8 cellular contexts compared by ENCODE assay signal in genomic region chr11:12717851-12718291, GRCh38. TPM values are rescaled to one million over a fixed set of nuclear protein-coding genes. Genes with fewer than 3 reads are reported as not detected.
DNase-seq lines count a peak whose midpoint lies in the region; ATAC-seq and TF ChIP-seq lines count a peak whose summit lies in the region.

No MANE protein-coding gene starts in this region.

- no peak overlapping the region for H3K27ac ChIP-seq in RWPE2 (ENCODE audit: poor library complexity, severe bottlenecking)
- no peak overlapping the region for H3K27ac ChIP-seq in foreskin keratinocyte
- H3K27ac ChIP-seq in esophagus muscularis mucosa (replicated peaks in 1 of 4): no peak overlapping the region

- H3K9me3 ChIP-seq in RWPE2 (ENCODE audit: severe bottlenecking) (no peaks in the 10 kb centered on the region), esophagus muscularis mucosa (no peaks in the 10 kb centered on the region)

- H3K27me3 ChIP-seq in RWPE2 (ENCODE audit: insufficient read depth, poor library complexity, severe bottlenecking) (no peaks in the 10 kb centered on the region), foreskin keratinocyte (no peaks in the 10 kb centered on the region), esophagus muscularis mucosa (no peaks in the 10 kb centered on the region)

- no peak for TF ChIP-seq EP300 in esophagus muscularis mucosa (IDR thresholded peaks at IDR 0.05)

- ATAC-seq in GM18498 (IDR thresholded peaks at IDR 0.05; ENCODE audit: unreplicated experiment): peak; percentile 90
- ATAC-seq in HG02588 (IDR thresholded peaks at IDR 0.05; ENCODE audit: unreplicated experiment): peak; percentile 89
- peak; percentile 30; the same call in 2 of the 3 replicates for ATAC-seq in RWPE2 (ENCODE audit: low read depth)
- ATAC-seq in foreskin keratinocyte: peak; percentile 60
- no peak for ATAC-seq in left cardiac atrium

- TF ChIP-seq POLR2A in esophagus muscularis mucosa (IDR thresholded peaks at IDR 0.05; ENCODE audit: low read depth): no peak

- H3K36me3 ChIP-seq in RWPE2 (ENCODE audit: low read depth) (peaks cover 4% of the 10 kb centered on the region), esophagus muscularis mucosa (no peaks in the 10 kb centered on the region)

- H3K4me1 ChIP-seq in RWPE2 (ENCODE audit: insufficient read depth, poor library complexity, severe bottlenecking) (peaks cover 9% of the 10 kb centered on the region), foreskin keratinocyte (peaks cover 14% of the 10 kb centered on the region), esophagus muscularis mucosa (peaks cover 28 to 69% (median 29%) of the 10 kb centered on the region in 4 donors)

- DNase-seq in RWPE2 (ENCODE audit: low spot score) (no peak), foreskin keratinocyte (peak in 1 of 2 donors; percentile 45), left cardiac atrium (no peak), SIG-M5 treated with dmso at 0.1 percent for 504 hours (lab: John Stamatoyannopoulos, UW; ENCODE audit: unreplicated experiment) (no peak), esophagus muscularis mucosa (ENCODE audit: extremely low spot score) (no peak), ecto neural progenitor cell (ENCODE audit: low spot score) (no peak)

- 83% methylated on average over 5 of the region's 5 CpGs for WGBS in esophagus muscularis mucosa

- H3K4me3 ChIP-seq in RWPE2 (ENCODE audit: severe bottlenecking): no peak overlapping the region
- H3K4me3 ChIP-seq in esophagus muscularis mucosa: no peak overlapping the region

- intact Hi-C loops in left cardiac atrium (cut with DNase I) (no loop called here), esophagus muscularis mucosa (cut with DNase I) (no loop called here)

- TF ChIP-seq CTCF in RWPE2 (IDR thresholded peaks at IDR 0.05; ENCODE audit: poor library complexity, severe bottlenecking) (no peak), foreskin keratinocyte (conservative IDR thresholded peaks at IDR 0.05) (no peak), esophagus muscularis mucosa (IDR thresholded peaks at IDR 0.05) (no peak)

RNA-seq across cellular contexts. Expression of gene TEAD1, which starts 43.6 kb away (rescaled TPM):
- total RNA-seq in foreskin keratinocyte (90.2 and 92.3 TPM in 2 replicates), left cardiac atrium (10 to 100 TPM; 89.6 to 93.8 TPM), esophagus muscularis mucosa (100 to 1,000 TPM; 147 to 307 (median 232) TPM)
- polyA plus RNA-seq in foreskin keratinocyte: 5.8 and 8.4 TPM in 2 replicates

Comparison
In these comparisons a context has a peak if more than half of its experiments do, and no peak if none do; other contexts are left out.
1. ATAC-seq: peak in GM18498 (single experiment), HG02588 (single experiment), RWPE2 (single experiment) and foreskin keratinocyte (single experiment); none in left cardiac atrium (0 of 2).